Comparison of ENCODE assay signal across 8 cellular contexts in the genomic region with DNA sequence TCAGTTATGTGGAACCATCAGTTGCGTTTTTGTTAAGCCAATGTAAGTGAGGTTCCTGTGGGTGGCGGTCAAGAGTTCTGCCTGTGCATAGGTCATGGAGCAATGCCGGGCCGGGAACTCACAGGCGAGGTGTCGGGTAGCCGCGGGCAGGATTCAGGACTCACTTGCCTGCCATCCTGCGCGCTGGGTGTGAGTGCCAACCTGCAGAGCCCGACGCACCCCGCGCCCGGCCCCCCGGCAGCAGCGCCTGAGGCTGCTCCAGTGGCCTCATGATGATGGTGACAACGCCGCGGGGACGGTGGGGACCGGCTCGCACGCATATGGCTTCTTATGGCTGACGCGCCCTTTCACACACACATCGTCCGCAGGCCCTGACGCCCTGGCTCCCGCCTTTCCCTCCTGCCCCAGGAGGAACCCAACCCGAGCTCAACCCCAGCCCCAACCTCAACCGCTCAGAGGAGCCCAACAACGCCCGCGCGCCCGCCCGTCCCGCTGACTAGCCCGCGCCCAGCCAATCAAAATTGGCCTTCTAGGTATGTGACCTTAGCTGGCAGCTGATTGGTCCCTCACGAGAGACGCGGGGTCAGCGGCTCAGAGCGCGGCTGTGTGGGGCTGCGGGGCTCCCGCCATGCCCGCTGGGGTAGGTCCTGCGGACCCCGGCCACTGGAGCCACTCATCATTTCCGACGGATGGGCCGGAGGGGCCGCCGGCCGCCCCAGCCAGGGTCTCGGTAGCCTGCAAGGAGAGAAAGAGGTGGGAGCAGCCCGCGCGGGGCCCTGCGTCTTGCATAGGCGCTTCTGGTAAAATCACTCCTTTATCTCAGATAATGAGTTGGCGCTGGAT. TPM values are rescaled to one million over a fixed set of nuclear protein-coding genes. Genes with fewer than 3 reads are reported as not detected.
DNase-seq lines count a peak whose midpoint lies in the region; ATAC-seq and TF ChIP-seq lines count a peak whose summit lies in the region.

A gene with protein sequence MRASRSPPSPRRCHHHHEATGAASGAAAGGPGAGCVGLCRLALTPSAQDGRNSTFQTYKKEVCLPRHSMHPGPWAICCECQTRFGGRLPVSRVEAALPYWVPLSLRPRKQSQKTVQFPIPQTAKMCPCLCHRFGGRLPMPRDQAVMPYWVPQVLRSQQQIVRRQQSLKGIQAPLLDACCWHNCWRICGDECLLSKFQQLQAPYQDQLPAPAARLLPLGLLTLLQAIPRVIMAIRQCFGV (minus strand): TSS at position 470 of the 843 bp plus-strand sequence. CDS start 150 bp downstream, at position 320.

- no peaks in the 10 kb centered on the region for H4K20me1 ChIP-seq in SK-N-SH (ENCODE audit: insufficient read depth)

- H3K36me3 Mint-ChIP-seq in activated naive CD4-positive, alpha-beta T cell treated with anti-CD3 and anti-CD28 coated beads, Interleukin-2, amount 50 U/mL, for 72 hours = peaks cover 12 to 16% of the 10 kb centered on the region in 2 donors

- no peak for TF ChIP-seq EP300 in SK-N-SH (IDR thresholded peaks at IDR 0.05; ENCODE audit: borderline replicate concordance in 1 of 2, low read depth in 1 of 2, low read length in 1 of 2)

- H3K4me2 ChIP-seq in SK-N-SH = peak within 1 kb of the TSS; percentile 85

- H3K36me3 ChIP-seq in SK-N-SH (replicated peaks in 1 of 2; ENCODE audit: control insufficient read depth in 1 of 2, insufficient read depth in 2 of 2, low read length in 1 of 2) = peaks cover 0 to 5% of the 10 kb centered on the region in 2 experiments
- H3K36me3 ChIP-seq in testis (ENCODE audit: low read depth, missing control alignments) = no peaks in the 10 kb centered on the region

- under 1% methylated on average over 24 of the region's 65 CpGs for WGBS in SK-N-SH (ENCODE audit: low lambda C conversion rate)
- WGBS in testis, 2 donors = 0 to 1% methylated on average over 24 to 59 of the region's 65 CpGs

- H3K27me3 ChIP-seq in SK-N-SH (ENCODE audit: insufficient read depth) (no peaks in the 10 kb centered on the region), testis (no peaks in the 10 kb centered on the region)

- ATAC-seq in HG02623 (IDR thresholded peaks at IDR 0.05; ENCODE audit: unreplicated experiment) (peak; percentile 89), omental fat pad (ENCODE audit: low FRiP score) (peak; percentile 93)
- peak; percentile 95 to 97 for ATAC-seq in activated naive CD4-positive, alpha-beta T cell treated with anti-CD3 and anti-CD28 coated beads, Interleukin-2, amount 50 U/mL, for 72 hours

- H3K9ac ChIP-seq in SK-N-SH = peak within 1 kb of the TSS; percentile 98

- H3K9me3 ChIP-seq in SK-N-SH = no peaks in the 10 kb centered on the region
- H3K9me3 ChIP-seq in testis = no peaks in the 10 kb centered on the region

- peaks cover 18% of the 10 kb centered on the region for H3K79me2 ChIP-seq in SK-N-SH (ENCODE audit: insufficient read depth)

- peaks cover 0 to 7% of the 10 kb centered on the region in 2 experiments; a peak in 2 of 4 replicates for H3K4me1 ChIP-seq in SK-N-SH (ENCODE audit: control insufficient read depth in 1 of 2, insufficient read depth in 2 of 2, low read depth in 1 of 2, low read length in 1 of 2)
- H3K4me1 ChIP-seq in testis = peaks cover 9% of the 10 kb centered on the region

- intact Hi-C loops in testis (cut with DNase I; ENCODE audit: low total_unique reads) = loop anchor here (5.0 kb wide), 1 partner anchor 65 kb away; the partner anchor contains the start of gene FBXO31

- H3K9me2 ChIP-seq in SK-N-SH = no peaks in the 10 kb centered on the region

- POLR2A ChIA-PET in SK-N-SH (lab: Yijun Ruan, JAX) = interaction anchor here (0.9 to 1.7 kb wide), 5 partner anchors 34 to 76 kb away, joined by 3 to 15 read pairs (median 4); partner anchors contain the start of gene FBXO31

- peaks cover 13% of the 10 kb centered on the region for H3F3A ChIP-seq in SK-N-SH (replicated peaks; ENCODE audit: insufficient read depth)

- H3K4me3 ChIP-seq in GM12865 (ENCODE audit: low read depth, low read length) = peak within 1 kb of the TSS; percentile 84
- H3K4me3 ChIP-seq in SK-N-SH (ENCODE audit: low read depth in 2 of 2, low read length in 1 of 2) = peak within 1 kb of the TSS; percentile 90 to 93
- peak within 1 kb of the TSS; percentile 86 to 98 for H3K4me3 ChIP-seq in testis

- DNase-seq in GM12865 (ENCODE audit: low read depth) (peak; percentile 96), NCI-H1092 (lab: John Stamatoyannopoulos, UW) (peak; percentile 96), SK-N-SH (peak; percentile 100), glomerular visceral epithelial cell (ENCODE audit: extremely low spot score) (peak; percentile 93), omental fat pad (ENCODE audit: low spot score) (peak; percentile 99), testis (peak; percentile 98)
- peak; percentile 97 to 99 for DNase-seq in activated naive CD4-positive, alpha-beta T cell treated with anti-CD3 and anti-CD28 coated beads, Interleukin-2, amount 50 U/mL, for 72 hours (ENCODE audit: low spot score in 2 of 2)

- H3K9me3 Mint-ChIP-seq in activated naive CD4-positive, alpha-beta T cell treated with anti-CD3 and anti-CD28 coated beads, Interleukin-2, amount 50 U/mL, for 72 hours = no peaks in the 10 kb centered on the region

- H3K27ac ChIP-seq in SK-N-SH (ENCODE audit: low read depth in 2 of 2, low read length in 1 of 2) (peak within 1 kb of the TSS; percentile 66 to 85), testis (peak within 1 kb of the TSS; percentile 89 to 94)

- TF ChIP-seq CTCF in GM12865 (IDR thresholded peaks at IDR 0.05; ENCODE audit: insufficient read depth, low read depth, low read length, missing control alignments) (peak; percentile 71), SK-N-SH (IDR thresholded peaks at IDR 0.05) (peak; percentile 61), omental fat pad (IDR thresholded peaks at IDR 0.05) (no peak), testis (IDR thresholded peaks at IDR 0.05) (peak; percentile 38 to 59 (median 58))

- peak within 1 kb of the TSS; percentile 94 to 99 for H3K27ac Mint-ChIP-seq in activated naive CD4-positive, alpha-beta T cell treated with anti-CD3 and anti-CD28 coated beads, Interleukin-2, amount 50 U/mL, for 72 hours

- no peak for TF ChIP-seq POLR2A in testis (IDR thresholded peaks at IDR 0.05)

- peak within 1 kb of the TSS; percentile 86; the same call in 1 of the 2 replicates for H2AFZ ChIP-seq in SK-N-SH (ENCODE audit: low read depth)

- CTCF ChIA-PET in SK-N-SH (lab: Yijun Ruan, JAX) = interaction anchor here (0.6 to 1.5 kb wide), 8 partner anchors 14 to 319 kb away, joined by 3 to 5 read pairs (median 3); partner anchors contain the start of gene FBXO31

- TF ChIP-seq RAD21 in SK-N-SH (IDR thresholded peaks at IDR 0.05; ENCODE audit: low read length) = peak; percentile 61

TF ChIP-seq in SK-N-SH, 30 proteins besides CTCF, POLR2A, EP300 and RAD21 (continues in another document):
- no peak; the same call in 1 of the 2 replicates for TF ChIP-seq FOSL2 (IDR thresholded peaks at IDR 0.05; ENCODE audit: borderline replicate concordance, low read depth)
- TF ChIP-seq SIN3A (IDR thresholded peaks at IDR 0.05; ENCODE audit: borderline replicate concordance, low read depth, low read length) = peak; percentile 5; the same call in 1 of the 2 replicates
- TF ChIP-seq IRF3 (IDR thresholded peaks at IDR 0.05; ENCODE audit: low read depth, low read length) = peak; percentile 62
- peak; percentile 72 for TF ChIP-seq CHD2 (IDR thresholded peaks at IDR 0.05; ENCODE audit: low read length, partially characterized antibody)
- no peak for TF ChIP-seq GATA2 (CRISPR knock-in tag; IDR thresholded peaks at IDR 0.05)
- TF ChIP-seq MXI1 (IDR thresholded peaks at IDR 0.05; ENCODE audit: low read depth, low read length) = peak; percentile 33; the same call in 1 of the 2 replicates
- no peak for TF ChIP-seq EZH2phosphoT487 (IDR thresholded peaks at IDR 0.05; ENCODE audit: borderline replicate concordance, low read depth)
- no peak for TF ChIP-seq GABPA (IDR thresholded peaks at IDR 0.05; ENCODE audit: low read depth)
- TF ChIP-seq TEAD4 (IDR thresholded peaks at IDR 0.05; ENCODE audit: borderline replicate concordance, insufficient read depth) = no peak
- TF ChIP-seq MAX (IDR thresholded peaks at IDR 0.05; ENCODE audit: low read depth) = no peak; the same call in none of the 2 replicates
- TF ChIP-seq FOXJ3 (CRISPR knock-in tag; IDR thresholded peaks at IDR 0.05) = no peak
- TF ChIP-seq POLR2AphosphoS5 (IDR thresholded peaks at IDR 0.05; ENCODE audit: low read depth, low read length) = peak; percentile 76

RNA-seq across cellular contexts. Expression of the gene that starts here (rescaled TPM):
- polyA plus RNA-seq in SK-N-SH (2012; rRNA removed) = 3.6 and 5.0 TPM in 2 replicates
- polyA plus RNA-seq in SK-N-SH (2012; cell fraction: cytosol; rRNA removed) = 3.2 and 4.6 TPM in 2 replicates
- 5.0 and 5.9 TPM in 2 replicates for polyA plus RNA-seq in SK-N-SH (2012; cell fraction: nucleus; rRNA removed)
- 10 to 100 TPM; 12.2 to 16.9 TPM for total RNA-seq in activated naive CD4-positive, alpha-beta T cell treated with anti-CD3 and anti-CD28 coated beads, Interleukin-2, amount 50 U/mL, for 72 hours
- 1 to 10 TPM; 1.6 to 7.1 (median 2.5) TPM for total RNA-seq in omental fat pad
- 10 to 100 TPM; 53.1 to 71.9 TPM for total RNA-seq in testis
- 203 TPM for polyA plus RNA-seq in testis (ENCODE audit: insufficient read depth, low read depth, low replicate concordance)

Comparison
In these comparisons a context has a peak if more than half of its experiments do, and no peak if none do; other contexts are left out.
1. Peak in every context shown above with its lines: DNase-seq, ATAC-seq, H3K4me3 ChIP-seq and H3K27ac ChIP-seq.
2. RNA of the gene that starts here (polyA plus RNA-seq): 203 TPM in testis (single experiment); 3.2 to 5.9 TPM in SK-N-SH; every median in the first group is over 10 times any median in the second.
3. CTCF ChIP-seq: peak in GM12865 (single experiment), SK-N-SH (single experiment) and testis (3 of 3); none in omental fat pad (0 of 3).